Comparison of ENCODE assay signal across 26 cellular contexts in genomic region chr5:556909-557441, GRCh38. TPM values are rescaled to one million over a fixed set of nuclear protein-coding genes. Genes with fewer than 3 reads are reported as not detected.
DNase-seq lines count a peak whose midpoint lies in the region; ATAC-seq, FAIRE-seq and TF ChIP-seq lines count a peak whose summit lies in the region.
"Had no signal": no experiment of that assay in that cellular context is flagged by ENCODE, and none has a peak within 500 bp of the region (broad histone marks: within the 10 kb centered on the region; RNA-seq: fewer than 3 reads in every experiment).

No MANE protein-coding gene starts in this region.

- H3K27ac Mint-ChIP-seq in type B pancreatic cell: no peak overlapping the region
- H3K27ac Mint-ChIP-seq in CD4-positive, alpha-beta memory T cell: no peak overlapping the region
- H3K27ac Mint-ChIP-seq: activated T-cell treated with anti-CD3 and anti-CD28 coated beads, Interleukin-2, amount 50 U/mL, for 72 hours; CD14-positive monocyte; memory B cell; nephron; T-helper 1 cell treated with Interleukin-12 subunit alpha and Interleukin-12 subunit beta and Interleukin-4 antibody, amounts not matched to agents 30 μg/mL and 1 μg/mL, for 36 hours had no signal

- H3K4me3 ChIP-seq in right cardiac atrium (ENCODE audit: low read length) (no peak overlapping the region), bronchial epithelial cell (ENCODE audit: low read depth, low read length) (no peak overlapping the region), mucosa of stomach (ENCODE audit: low read length) (no peak overlapping the region)
- no peak overlapping the region for H3K4me3 ChIP-seq in CD4-positive, alpha-beta memory T cell (ENCODE audit: low read length in 2 of 2)
- H3K4me3 ChIP-seq: ascending aorta, gastrocnemius medialis, psoas muscle, suprapubic skin had no signal

- no peak overlapping the region for H3K4me3 Mint-ChIP-seq in type B pancreatic cell
- H3K4me3 Mint-ChIP-seq in CD4-positive, alpha-beta memory T cell: no peak overlapping the region
- H3K4me3 Mint-ChIP-seq: activated T-cell treated with anti-CD3 and anti-CD28 coated beads, Interleukin-2, amount 50 U/mL, for 72 hours; memory B cell; nephron; T-helper 1 cell treated with Interleukin-12 subunit alpha and Interleukin-12 subunit beta and Interleukin-4 antibody, amounts not matched to agents 30 μg/mL and 1 μg/mL, for 36 hours had no signal

- H3K4me1 ChIP-seq in right cardiac atrium (ENCODE audit: control insufficient read depth, insufficient read depth, low read length) (no peaks in the 10 kb centered on the region), mucosa of stomach (ENCODE audit: control insufficient read depth, insufficient read depth, low read length) (peaks cover 22% of the 10 kb centered on the region)
- no peaks in the 10 kb centered on the region for H3K4me1 ChIP-seq in CD4-positive, alpha-beta memory T cell (ENCODE audit: insufficient read depth, low read length)
- H3K4me1 ChIP-seq: ascending aorta, gastrocnemius medialis, psoas muscle, suprapubic skin had no signal

- POLR2A ChIA-PET in CD4-positive, alpha-beta memory T cell (lab: Charles Lee; ENCODE audit: partially characterized antibody): no interaction called here

- no peaks in the 10 kb centered on the region for H3K36me3 Mint-ChIP-seq in type B pancreatic cell
- no peaks in the 10 kb centered on the region for H3K36me3 Mint-ChIP-seq in CD4-positive, alpha-beta memory T cell
- H3K36me3 Mint-ChIP-seq: CD14-positive monocyte, memory B cell had no signal

- H3K9me3 ChIP-seq in right cardiac atrium (ENCODE audit: control insufficient read depth, low read length) (no peaks in the 10 kb centered on the region), mucosa of stomach (ENCODE audit: control insufficient read depth, low read length) (no peaks in the 10 kb centered on the region)
- no peaks in the 10 kb centered on the region for H3K9me3 ChIP-seq in CD4-positive, alpha-beta memory T cell (ENCODE audit: control insufficient read depth in 1 of 2, low read length in 2 of 2)
- H3K9me3 ChIP-seq: ascending aorta, gastrocnemius medialis, psoas muscle, suprapubic skin had no signal

- no peak overlapping the region for H3K27ac ChIP-seq in right cardiac atrium (ENCODE audit: low read length)
- H3K27ac ChIP-seq in CD4-positive, alpha-beta memory T cell (ENCODE audit: low read depth, low read length): no peak overlapping the region
- H3K27ac ChIP-seq: ascending aorta, gastrocnemius medialis, psoas muscle, suprapubic skin, VCaP had no signal

- H3K27me3 ChIP-seq in right cardiac atrium (ENCODE audit: control insufficient read depth, insufficient read depth): no peaks in the 10 kb centered on the region
- no peaks in the 10 kb centered on the region for H3K27me3 ChIP-seq in bronchial epithelial cell (ENCODE audit: control insufficient read depth, insufficient read depth, low read length)
- H3K27me3 ChIP-seq in mucosa of stomach (ENCODE audit: control insufficient read depth, insufficient read depth, low read length): peaks cover 53% of the 10 kb centered on the region
- H3K27me3 ChIP-seq in CD4-positive, alpha-beta memory T cell (ENCODE audit: insufficient read depth, low read length): no peaks in the 10 kb centered on the region
- H3K27me3 ChIP-seq: ascending aorta had no signal

- H3K36me3 ChIP-seq in bronchial epithelial cell (ENCODE audit: control insufficient read depth, insufficient read depth, low read length) (no peaks in the 10 kb centered on the region), mucosa of stomach (ENCODE audit: control insufficient read depth, insufficient read depth, low read length) (no peaks in the 10 kb centered on the region)
- no peaks in the 10 kb centered on the region for H3K36me3 ChIP-seq in CD4-positive, alpha-beta memory T cell (ENCODE audit: insufficient read depth, low read length)
- H3K36me3 ChIP-seq: ascending aorta, gastrocnemius medialis, suprapubic skin had no signal

- intact Hi-C loops in right cardiac atrium (cut with DNase I) (no loop called here), Right ventricle myocardium inferior (cut with DNase I) (no loop called here), sciatic nerve (cut with DNase I) (no loop called here)
- intact Hi-C loops in CD4-positive, alpha-beta memory T cell (cut with micrococcal nuclease): no loop called here

- WGBS in right cardiac atrium: 74% methylated on average over 19 of the region's 19 CpGs

- CTCF ChIA-PET in CD4-positive, alpha-beta memory T cell (lab: Charles Lee; ENCODE audit: partially characterized antibody): no interaction called here

- H3K4me1 Mint-ChIP-seq in type B pancreatic cell (ENCODE audit: unreplicated experiment): no peaks in the 10 kb centered on the region
- H3K4me1 Mint-ChIP-seq in CD4-positive, alpha-beta memory T cell: peaks cover 0 to 2% (median 0%) of the 10 kb centered on the region in 4 donors
- H3K4me1 Mint-ChIP-seq: CD14-positive monocyte, memory B cell, nephron had no signal

- ATAC-seq in right cardiac atrium (peak; percentile 53 to 56), Right ventricle myocardium inferior (no peak), sciatic nerve (no peak)
- ATAC-seq: activated T-cell treated with anti-CD3 and anti-CD28 coated beads, Interleukin-2, amount 50 U/mL, for 72 hours; esophagus mucosa; gastrocnemius medialis; psoas muscle had no signal

- H3K27me3 Mint-ChIP-seq in type B pancreatic cell: peaks cover 16% of the 10 kb centered on the region
- peaks cover 8 to 10% of the 10 kb centered on the region in 2 donors for H3K27me3 Mint-ChIP-seq in CD4-positive, alpha-beta memory T cell

- peak overlapping the region; percentile 3 for H3K9ac ChIP-seq in mucosa of stomach (ENCODE audit: low read length)

- DNase-seq in right cardiac atrium (no peak), Right ventricle myocardium inferior (ENCODE audit: missing footprints) (no peak), bronchial epithelial cell (ENCODE audit: low read depth) (no peak), type B pancreatic cell (ENCODE audit: extremely low spot score, unreplicated experiment) (peak; percentile 65), sciatic nerve (ENCODE audit: low spot score) (no peak), NCI-H1694 (lab: John Stamatoyannopoulos, UW) (no peak)
- DNase-seq in CD4-positive, alpha-beta memory T cell: no peak
- DNase-seq: ACHN; activated naive CD4-positive, alpha-beta T cell treated with anti-CD3 and anti-CD28 coated beads, Interleukin-2, amount 50 U/mL, for 16 hours; activated T-cell treated with anti-CD3 and anti-CD28 coated beads, Interleukin-2, amount 50 U/mL, for 72 hours; DMS 273 treated with DMSO at 0.1 percent for 48 hours; effector CD4-positive, alpha-beta T cell; gastrocnemius medialis; islet precursor cell; NCI-H2227 treated with DMSO at 0.1 percent for 48 hours; psoas muscle had no signal

- no peaks in the 10 kb centered on the region for H3K9me3 Mint-ChIP-seq in type B pancreatic cell
- H3K9me3 Mint-ChIP-seq in CD4-positive, alpha-beta memory T cell: peaks cover 0 to 2% (median 0%) of the 10 kb centered on the region in 8 donors
- H3K9me3 Mint-ChIP-seq: activated T-cell treated with anti-CD3 and anti-CD28 coated beads, Interleukin-2, amount 50 U/mL, for 72 hours; T-helper 1 cell treated with Interleukin-12 subunit alpha and Interleukin-12 subunit beta and Interleukin-4 antibody, amounts not matched to agents 30 μg/mL and 1 μg/mL, for 36 hours had no signal

- FAIRE-seq in bronchial epithelial cell (lab: Jason Lieb, UNC): peak; percentile 66
- FAIRE-seq: G401.6 had no signal

- no peak for TF ChIP-seq CTCF in bronchial epithelial cell (IDR thresholded peaks at IDR 0.05; ENCODE audit: insufficient read depth, low read length, severe bottlenecking)
- TF ChIP-seq CTCF in type B pancreatic cell (conservative IDR thresholded peaks at IDR 0.05): no peak

RNA-seq across cellular contexts. Expression of gene SLC9A3, which starts 32.7 kb away (rescaled TPM):
- total RNA-seq in right cardiac atrium (1 to 10 TPM in 2 of 4 donors, under 1 TPM in 2; 0.94 to 1.1 (median 0.99) TPM), Right ventricle myocardium inferior (1.1 TPM), bronchial epithelial cell (0.64 and 1.6 TPM in 2 replicates), type B pancreatic cell (ENCODE audit: low replicate concordance) (6.4 and 8.0 TPM in 2 replicates), sciatic nerve (12.3 TPM)
- polyA plus RNA-seq in right cardiac atrium: 1.1 TPM
- 1 to 10 TPM; 2.8 to 3.1 TPM for total RNA-seq in CD4-positive, alpha-beta memory T cell
- 1 to 10 TPM; 2.2 to 2.8 TPM for polyA plus RNA-seq in CD4-positive, alpha-beta memory T cell

RNA-seq across cellular contexts. Expression of gene CEP72, which starts 55.2 kb away (rescaled TPM):
- total RNA-seq in right cardiac atrium: 1 to 10 TPM; 1.2 to 3.4 (median 2.2) TPM
- polyA plus RNA-seq in right cardiac atrium: 1.1 TPM
- 2.0 TPM for total RNA-seq in Right ventricle myocardium inferior
- total RNA-seq in bronchial epithelial cell: 4.2 and 6.8 TPM in 2 replicates
- total RNA-seq in type B pancreatic cell (ENCODE audit: low replicate concordance): 14.2 and 27.8 TPM in 2 replicates
- 7.5 TPM for total RNA-seq in sciatic nerve
- 10 to 100 TPM; 26.7 to 28.0 TPM for total RNA-seq in CD4-positive, alpha-beta memory T cell
- polyA plus RNA-seq in CD4-positive, alpha-beta memory T cell: 1 to 10 TPM; 2.5 to 5.8 TPM

Comparison
In these comparisons a context has a peak if more than half of its experiments do, and no peak if none do; other contexts are left out.
1. ATAC-seq: peak in right cardiac atrium (2 of 2); none in Right ventricle myocardium inferior (single experiment) and sciatic nerve (single experiment).